8 cellular contexts compared by ENCODE assay signal in the genomic region with DNA sequence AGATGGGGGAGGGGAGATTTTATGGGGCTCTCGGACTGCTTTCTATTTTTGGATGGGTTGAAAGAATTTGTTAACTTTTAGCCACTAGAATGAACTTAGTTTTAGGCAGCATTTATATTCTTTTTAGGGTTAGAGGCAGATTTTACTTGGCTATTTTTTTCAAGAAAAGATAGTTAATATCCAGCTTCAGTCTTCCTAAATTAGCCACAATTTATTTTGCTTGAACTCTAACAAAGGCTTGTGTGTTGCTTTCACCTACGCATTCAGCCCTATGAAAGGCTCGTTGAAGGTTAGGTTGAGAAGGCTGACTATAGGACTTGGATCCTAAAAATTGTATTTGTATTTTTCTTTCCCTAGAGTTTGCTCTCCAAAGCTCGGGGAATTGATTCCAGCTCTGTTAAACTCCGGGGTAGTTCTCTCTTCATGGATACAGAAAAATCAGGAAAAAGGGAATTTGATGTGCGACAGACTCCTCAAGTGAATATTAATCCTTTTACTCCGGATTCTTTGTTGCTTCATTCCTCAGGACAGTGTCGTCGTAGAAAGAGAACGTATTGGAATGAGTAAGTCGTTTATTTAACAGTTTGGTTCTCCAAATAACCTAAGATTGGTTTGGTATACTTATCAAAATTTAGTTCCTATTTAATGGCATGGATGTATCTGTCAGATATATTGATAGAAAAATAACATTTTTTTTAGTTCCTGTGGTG. TPM values are rescaled to one million over a fixed set of nuclear protein-coding genes. Genes with fewer than 3 reads are reported as not detected.
A peak's percentile ranks its signal among the peaks of the same experiment; 100 is the strongest.
DNase-seq lines count a peak whose midpoint lies in the region; ATAC-seq, FAIRE-seq and TF ChIP-seq lines count a peak whose summit lies in the region.

No MANE protein-coding gene starts in this region.

- peak overlapping the region; percentile 96 for H3K23ac ChIP-seq in IMR-90 (ENCODE audit: low read depth, low read length)

- H4K5ac ChIP-seq in IMR-90 (ENCODE audit: low read depth, low read length), result peak overlapping the region; percentile 87

- intact Hi-C loops in IMR-90 (cut with micrococcal nuclease), result loop anchor here (1.0 kb wide), 1 partner anchor 38 kb away; no protein-coding TSS in a partner anchor
- intact Hi-C loops in breast epithelium (cut with DNase I; ENCODE audit: low total_unique reads), result no loop called here

- CTCF ChIA-PET in IMR-90 (lab: Yijun Ruan, JAX), result interaction anchor here (1.0 to 1.7 kb wide), 3 partner anchors 15 to 69 kb away, joined by 3 to 5 read pairs (median 4); no protein-coding TSS in a partner anchor

- ATAC-seq in IMR-90 (ENCODE audit: low read depth), result no peak

- H2BK15ac ChIP-seq in IMR-90 (ENCODE audit: low read depth, low read length), result peak overlapping the region; percentile 78; the same call in 2 of the 3 replicates

- H3K4me3 ChIP-seq in AG09309 (ENCODE audit: control insufficient read depth, low read depth, low read length) (peak overlapping the region; percentile 71), IMR-90 (ENCODE audit: insufficient read depth, low read depth, low read length) (peak overlapping the region; percentile 76), breast epithelium (peak overlapping the region; percentile 68 to 82 (median 72)), mucosa of stomach (ENCODE audit: low read length) (peak overlapping the region; percentile 71)

- no peak for TF ChIP-seq RAD21 in IMR-90 (IDR thresholded peaks at IDR 0.05; ENCODE audit: low read length)

- no peak for DNase-seq in AG09309 (ENCODE audit: low read depth)
- no peak for DNase-seq in IMR-90
- DNase-seq in breast epithelium (ENCODE audit: low spot score in 2 of 2), result no peak
- no peak for DNase-seq in HPDE6-E6E7 (ENCODE audit: extremely low spot score)
- DNase-seq in frontal cortex (ENCODE audit: low spot score in 2 of 2), result no peak
- no peak for DNase-seq in activated CD4-positive, alpha-beta T cell treated with anti-CD3 and anti-CD28 coated beads for 4 hours
- DNase-seq in kidney tubule cell (ENCODE audit: low spot score), result no peak

- H3K36me3 ChIP-seq in IMR-90 (ENCODE audit: control insufficient read depth, insufficient read depth, low read length), result peaks cover 6% of the 10 kb centered on the region
- no peaks in the 10 kb centered on the region for H3K36me3 ChIP-seq in breast epithelium
- no peaks in the 10 kb centered on the region for H3K36me3 ChIP-seq in mucosa of stomach (ENCODE audit: control insufficient read depth, insufficient read depth, low read length)

- peak overlapping the region; percentile 94 for H3K18ac ChIP-seq in IMR-90 (ENCODE audit: low read depth, low read length)

- H4K20me1 ChIP-seq in IMR-90 (ENCODE audit: insufficient read depth, low read length), result peaks cover 3% of the 10 kb centered on the region

- in situ Hi-C loops in IMR-90 (cut with MboI; ENCODE audit: low sequenced_read_pairs), result no loop called here

- H2AFZ ChIP-seq in IMR-90 (replicated peaks; ENCODE audit: low read length, poor library complexity), result no peak overlapping the region

- WGBS in IMR-90 (ENCODE audit: extremely low coverage in 2 of 2, insufficient read length in 1 of 2), 2 experiments, result no CpG with 5 or more reads among the region's 11 CpGs

- TF ChIP-seq POLR2A in IMR-90 (IDR thresholded peaks at IDR 0.05; ENCODE audit: low read depth, low read length), result no peak
- no peak for TF ChIP-seq POLR2A in breast epithelium (IDR thresholded peaks at IDR 0.05)

- H2AK9ac ChIP-seq in IMR-90 (replicated peaks; ENCODE audit: low read depth, low read length, poor library complexity), result no peak overlapping the region

- H4K8ac ChIP-seq in IMR-90 (ENCODE audit: low read depth in 2 of 2, low read length in 2 of 2), result peak overlapping the region; percentile 56 to 81

- peak overlapping the region; percentile 82 for H2BK120ac ChIP-seq in IMR-90 (ENCODE audit: low read depth, low read length)

- peak overlapping the region; percentile 65 for H3K4me2 ChIP-seq in IMR-90 (ENCODE audit: low read depth, low read length)

- TSS peak; percentile 47 for BruUV-seq in IMR-90 (replicated peaks; lab: Mats Ljungman, UMichigan)

- H3K9me3 ChIP-seq in IMR-90 (ENCODE audit: control insufficient read depth, insufficient read depth, low read length) (no peaks in the 10 kb centered on the region), breast epithelium (no peaks in the 10 kb centered on the region), mucosa of stomach (ENCODE audit: control insufficient read depth, low read length) (no peaks in the 10 kb centered on the region)

- peak overlapping the region; percentile 94 for H2BK5ac ChIP-seq in IMR-90 (ENCODE audit: low read depth, low read length, poor library complexity, severe bottlenecking)

- H3K4me1 ChIP-seq in IMR-90 (ENCODE audit: control insufficient read depth, insufficient read depth, low read length) (no peaks in the 10 kb centered on the region), breast epithelium (no peaks in the 10 kb centered on the region), mucosa of stomach (ENCODE audit: control insufficient read depth, insufficient read depth, low read length) (peaks cover 23% of the 10 kb centered on the region)

- no peaks in the 10 kb centered on the region for H3K27me3 ChIP-seq in IMR-90 (ENCODE audit: control insufficient read depth, insufficient read depth, low read length)
- no peaks in the 10 kb centered on the region for H3K27me3 ChIP-seq in breast epithelium
- no peaks in the 10 kb centered on the region for H3K27me3 ChIP-seq in mucosa of stomach (ENCODE audit: control insufficient read depth, insufficient read depth, low read length)

- H4K91ac ChIP-seq in IMR-90 (ENCODE audit: insufficient read depth, low read depth, low read length), result peak overlapping the region; percentile 95

- H3K56ac ChIP-seq in IMR-90 (ENCODE audit: extremely low read depth, insufficient read depth, low read length), result peak overlapping the region; percentile 98

- dilution Hi-C loops in IMR-90 (cut with HindIII; ENCODE audit: low sequenced_read_pairs, unreplicated experiment), result no loop called here

- no peaks in the 10 kb centered on the region for H3K9me1 ChIP-seq in IMR-90 (ENCODE audit: insufficient read depth, low read length)

- peak overlapping the region; percentile 97 for H3K14ac ChIP-seq in IMR-90 (replicated peaks; ENCODE audit: low read depth, low read length)

- FAIRE-seq in frontal cortex (lab: Jason Lieb, UNC), result no peak

- H3K9ac ChIP-seq in IMR-90 (ENCODE audit: low read depth, low read length) (peak overlapping the region; percentile 97), mucosa of stomach (ENCODE audit: low read length) (peak overlapping the region; percentile 97)

- H2AK5ac ChIP-seq in IMR-90 (ENCODE audit: low read depth, low read length), result peak overlapping the region; percentile 61; the same call in 1 of the 2 replicates

- POLR2A ChIA-PET in IMR-90 (lab: Charles Lee; ENCODE audit: unreplicated experiment), result interaction anchor here (0.6 to 0.9 kb wide), 3 partner anchors 12 to 155 kb away, joined by 3 read pairs; no protein-coding TSS in a partner anchor

- peak overlapping the region; percentile 73; the same call in 1 of the 2 replicates for H2BK20ac ChIP-seq in IMR-90 (ENCODE audit: low read depth, low read length)

- H3K4ac ChIP-seq in IMR-90 (ENCODE audit: low read depth, low read length), result peak overlapping the region; percentile 79; the same call in 1 of the 2 replicates

- peaks cover 2 to 19% of the 10 kb centered on the region in 2 experiments for H3K79me1 ChIP-seq in IMR-90 (ENCODE audit: low read depth in 1 of 2, low read length in 2 of 2)

- peak overlapping the region; percentile 93 for H3K27ac ChIP-seq in IMR-90 (ENCODE audit: insufficient read depth, low read length)
- H3K27ac ChIP-seq in breast epithelium, result peak overlapping the region; percentile 99

- TF ChIP-seq CTCF in AG09309 (IDR thresholded peaks at IDR 0.05; ENCODE audit: control insufficient read depth, insufficient read depth, low read depth, low read length, missing control alignments), result no peak
- TF ChIP-seq CTCF in IMR-90 (conservative IDR thresholded peaks at IDR 0.05; ENCODE audit: low read depth, low read length), result no peak
- no peak for TF ChIP-seq CTCF in breast epithelium (IDR thresholded peaks at IDR 0.05)

TF ChIP-seq in IMR-90, 13 proteins besides CTCF, POLR2A, EP300 and RAD21:
- peak; percentile 41; the same call in 1 of the 2 replicates for TF ChIP-seq CHD1 (IDR thresholded peaks at IDR 0.05; ENCODE audit: low read depth, low read length)
- peak; percentile 38; the same call in 1 of the 2 replicates for TF ChIP-seq CEBPB (IDR thresholded peaks at IDR 0.05; ENCODE audit: low read depth, low read length)
- no peak for TF ChIP-seq MAFK (IDR thresholded peaks at IDR 0.05; ENCODE audit: low read depth, low read length)
- TF ChIP-seq BHLHE40 (IDR thresholded peaks at IDR 0.05; ENCODE audit: low read depth, low read length), result no peak
- no peak for TF ChIP-seq MAZ (IDR thresholded peaks at IDR 0.05; ENCODE audit: borderline replicate concordance, low read depth, low read length)

RNA-seq across cellular contexts. Expression of a gene that starts 2.2 kb away (rescaled TPM):
- 29.2 and 45.5 TPM in 2 replicates for total RNA-seq in IMR-90 (2012; rRNA removed)
- polyA plus RNA-seq in IMR-90 (2012; rRNA removed), result 20.2 and 26.5 TPM in 2 replicates
- polyA plus RNA-seq in IMR-90 (2012; cell fraction: cytosol; rRNA removed), result 3.7 and 5.6 TPM in 2 replicates
- polyA plus RNA-seq in IMR-90 (2012; cell fraction: nucleus; rRNA removed; ENCODE audit: low replicate concordance), result 10.9 and 83.2 TPM in 2 replicates
- 100 to 1,000 TPM in 1 of 3 donors, 10 to 100 TPM in 2; 25.0 to 128 (median 66.5) TPM for total RNA-seq in breast epithelium
- 11.0 TPM for total RNA-seq in frontal cortex
